1 cellular context compared by ENCODE assay signal in the genomic region with DNA sequence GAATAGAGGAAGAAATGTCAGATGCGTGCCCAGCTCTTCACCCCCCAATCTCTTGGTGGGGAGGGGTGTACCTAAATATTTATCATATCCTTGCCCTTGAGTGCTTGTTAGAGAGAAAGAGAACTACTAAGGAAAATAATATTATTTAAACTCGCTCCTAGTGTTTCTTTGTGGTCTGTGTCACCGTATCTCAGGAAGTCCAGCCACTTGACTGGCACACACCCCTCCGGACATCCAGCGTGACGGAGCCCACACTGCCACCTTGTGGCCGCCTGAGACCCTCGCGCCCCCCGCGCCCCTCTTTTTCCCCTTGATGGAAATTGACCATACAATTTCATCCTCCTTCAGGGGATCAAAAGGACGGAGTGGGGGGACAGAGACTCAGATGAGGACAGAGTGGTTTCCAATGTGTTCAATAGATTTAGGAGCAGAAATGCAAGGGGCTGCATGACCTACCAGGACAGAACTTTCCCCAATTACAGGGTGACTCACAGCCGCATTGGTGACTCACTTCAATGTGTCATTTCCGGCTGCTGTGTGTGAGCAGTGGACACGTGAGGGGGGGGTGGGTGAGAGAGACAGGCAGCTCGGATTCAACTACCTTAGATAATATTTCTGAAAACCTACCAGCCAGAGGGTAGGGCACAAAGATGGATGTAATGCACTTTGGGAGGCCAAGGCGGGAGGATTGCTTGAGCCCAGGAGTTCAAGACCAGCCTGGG.
TF ChIP-seq lines count a peak whose summit lies in the region.

No MANE protein-coding gene starts in this region.

TF ChIP-seq in K562, 482 proteins besides CTCF, POLR2A, EP300 and RAD21 (continued from another document and continues in another):
- TF ChIP-seq TEAD4 (IDR thresholded peaks at IDR 0.05; ENCODE audit: low read length) (peak; percentile 59; the same call in 1 of the 2 replicates), TEAD4 (CRISPR knock-in tag; IDR thresholded peaks at IDR 0.05; ENCODE audit: borderline replicate concordance) (no peak), U2AF2 (optimal IDR thresholded peaks at IDR 0.05; ENCODE audit: low read depth, low read length) (no peak), MAFG (tag; conservative IDR thresholded peaks at IDR 0.05) (peak; percentile 58), JUNB (CRISPR knock-in tag; conservative IDR thresholded peaks at IDR 0.05) (peak; percentile 99), SMARCB1 (IDR thresholded peaks at IDR 0.05; ENCODE audit: insufficient read length, low read depth) (peak; percentile 32), CHD2 (IDR thresholded peaks at IDR 0.05; ENCODE audit: low read depth, low read length) (peak; percentile 30; the same call in 1 of the 2 replicates), MCM3 (IDR thresholded peaks at IDR 0.05) (no peak), ZBTB1 (CRISPR knock-in tag; IDR thresholded peaks at IDR 0.05; ENCODE audit: borderline replicate concordance, low read depth) (no peak), ZC3H4 (CRISPR knock-in tag; IDR thresholded peaks at IDR 0.05; ENCODE audit: borderline replicate concordance) (no peak), XRCC5 (IDR thresholded peaks at IDR 0.05; ENCODE audit: low read depth, low read length) (peak; percentile 96), PCBP1 (IDR thresholded peaks at IDR 0.05; ENCODE audit: low read depth, low read length, poor library complexity, severe bottlenecking) (no peak), ZNF274 (IDR thresholded peaks at IDR 0.05; ENCODE audit: borderline replicate concordance, low read depth, low read length) (no peak), ZNF280B (CRISPR knock-in tag; IDR thresholded peaks at IDR 0.05) (no peak), SMC3 (conservative IDR thresholded peaks at IDR 0.05; ENCODE audit: insufficient read depth, low read depth, low read length) (peak; percentile 66), CTBP1 (IDR thresholded peaks at IDR 0.05; ENCODE audit: borderline replicate concordance) (peak; percentile 89), ZEB2 (IDR thresholded peaks at IDR 0.05) (peak; percentile 77), TOE1 (IDR thresholded peaks at IDR 0.05; ENCODE audit: borderline replicate concordance) (peak; percentile 91), TOE1 (CRISPR knock-in tag; IDR thresholded peaks at IDR 0.05; ENCODE audit: borderline replicate concordance, low read depth) (no peak), FOXK2 (conservative IDR thresholded peaks at IDR 0.05 in 1 of 2, IDR thresholded peaks at IDR 0.05 in 1 of 2; ENCODE audit: low read depth in 2 of 2) (peak; percentile 75), CUX1 (CRISPR knock-in tag; IDR thresholded peaks at IDR 0.05) (0 out of 2 replicates have a peak, but pooled peaks have one; percentile 48), NUFIP1 (IDR thresholded peaks at IDR 0.05; ENCODE audit: partially characterized antibody) (no peak), CLOCK (CRISPR knock-in tag; IDR thresholded peaks at IDR 0.05; ENCODE audit: borderline replicate concordance) (0 out of 2 replicates have a peak, but pooled peaks have one; percentile 80), POLR2AphosphoS2 (IDR thresholded peaks at IDR 0.05; ENCODE audit: low read length) (peak; percentile 40; the same call in 1 of the 2 replicates), DDX20 (tag; IDR thresholded peaks at IDR 0.05; ENCODE audit: low read depth) (no peak), PHF21A (IDR thresholded peaks at IDR 0.05; ENCODE audit: borderline replicate concordance, low read depth) (no peak), SMAD4 (CRISPR knock-in tag; conservative IDR thresholded peaks at IDR 0.05) (peak; percentile 78; the same call in 1 of the 2 replicates), TAF1 (IDR thresholded peaks at IDR 0.05; ENCODE audit: control insufficient read depth, extremely low read depth, insufficient read depth, low read length, severe bottlenecking) (peak; percentile 38), LEF1 (IDR thresholded peaks at IDR 0.05) (peak; percentile 98), KAT8 (IDR thresholded peaks at IDR 0.05; ENCODE audit: low read depth) (no peak), SMAD3 (CRISPR knock-in tag; conservative IDR thresholded peaks at IDR 0.05) (no peak), GABPA (tag; conservative IDR thresholded peaks at IDR 0.05; ENCODE audit: low read depth) (peak; percentile 92), ETV5 (CRISPR knock-in tag; IDR thresholded peaks at IDR 0.05; ENCODE audit: low read depth) (peak; percentile 98), RCOR1 (IDR thresholded peaks at IDR 0.05; ENCODE audit: borderline replicate concordance in 1 of 2, low read depth in 2 of 2, low read length in 2 of 2) (peak; percentile 26 to 83; a peak in 3 of 4 replicates), NCOR1 (IDR thresholded peaks at IDR 0.05) (peak; percentile 79), NR2C2 (CRISPR knock-in tag; IDR thresholded peaks at IDR 0.05) (no peak), NR2C2 (tag; IDR thresholded peaks at IDR 0.05) (peak; percentile 63; the same call in 1 of the 2 replicates), SMARCE1 (IDR thresholded peaks at IDR 0.05) (peak; percentile 100), CEBPB (tag; IDR thresholded peaks at IDR 0.05) (no peak), EHMT2 (IDR thresholded peaks at IDR 0.05) (peak; percentile 65)
- TF ChIP-seq, protein P1, sequence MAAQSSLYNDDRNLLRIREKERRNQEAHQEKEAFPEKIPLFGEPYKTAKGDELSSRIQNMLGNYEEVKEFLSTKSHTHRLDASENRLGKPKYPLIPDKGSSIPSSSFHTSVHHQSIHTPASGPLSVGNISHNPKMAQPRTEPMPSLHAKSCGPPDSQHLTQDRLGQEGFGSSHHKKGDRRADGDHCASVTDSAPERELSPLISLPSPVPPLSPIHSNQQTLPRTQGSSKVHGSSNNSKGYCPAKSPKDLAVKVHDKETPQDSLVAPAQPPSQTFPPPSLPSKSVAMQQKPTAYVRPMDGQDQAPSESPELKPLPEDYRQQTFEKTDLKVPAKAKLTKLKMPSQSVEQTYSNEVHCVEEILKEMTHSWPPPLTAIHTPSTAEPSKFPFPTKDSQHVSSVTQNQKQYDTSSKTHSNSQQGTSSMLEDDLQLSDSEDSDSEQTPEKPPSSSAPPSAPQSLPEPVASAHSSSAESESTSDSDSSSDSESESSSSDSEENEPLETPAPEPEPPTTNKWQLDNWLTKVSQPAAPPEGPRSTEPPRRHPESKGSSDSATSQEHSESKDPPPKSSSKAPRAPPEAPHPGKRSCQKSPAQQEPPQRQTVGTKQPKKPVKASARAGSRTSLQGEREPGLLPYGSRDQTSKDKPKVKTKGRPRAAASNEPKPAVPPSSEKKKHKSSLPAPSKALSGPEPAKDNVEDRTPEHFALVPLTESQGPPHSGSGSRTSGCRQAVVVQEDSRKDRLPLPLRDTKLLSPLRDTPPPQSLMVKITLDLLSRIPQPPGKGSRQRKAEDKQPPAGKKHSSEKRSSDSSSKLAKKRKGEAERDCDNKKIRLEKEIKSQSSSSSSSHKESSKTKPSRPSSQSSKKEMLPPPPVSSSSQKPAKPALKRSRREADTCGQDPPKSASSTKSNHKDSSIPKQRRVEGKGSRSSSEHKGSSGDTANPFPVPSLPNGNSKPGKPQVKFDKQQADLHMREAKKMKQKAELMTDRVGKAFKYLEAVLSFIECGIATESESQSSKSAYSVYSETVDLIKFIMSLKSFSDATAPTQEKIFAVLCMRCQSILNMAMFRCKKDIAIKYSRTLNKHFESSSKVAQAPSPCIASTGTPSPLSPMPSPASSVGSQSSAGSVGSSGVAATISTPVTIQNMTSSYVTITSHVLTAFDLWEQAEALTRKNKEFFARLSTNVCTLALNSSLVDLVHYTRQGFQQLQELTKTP (IDR thresholded peaks at IDR 0.05; ENCODE audit: low read depth in 1 of 2, partially characterized antibody in 2 of 2): peak; percentile 72 to 96
